ENCODE assay signal across 16 cellular contexts in the genomic region with DNA sequence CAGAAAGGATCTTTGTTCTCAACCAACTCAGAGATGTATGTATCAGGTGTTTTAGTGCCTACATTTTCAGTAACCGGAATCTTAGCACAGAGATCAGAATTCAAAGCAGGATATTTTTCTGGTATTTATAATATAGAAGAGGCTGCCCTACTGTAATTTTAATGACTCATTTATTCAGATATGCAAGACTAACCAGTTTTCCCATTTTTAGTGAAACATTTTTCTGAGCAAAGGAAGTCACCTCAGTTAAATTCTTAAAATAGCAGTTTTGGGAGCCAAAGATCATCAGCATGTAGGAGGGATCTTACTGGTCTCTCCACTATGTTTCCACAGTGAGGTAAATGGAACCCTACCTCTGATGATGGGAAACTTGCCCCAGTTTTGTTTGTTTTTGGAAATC.
"Had no signal": no experiment of that assay in that cellular context is flagged by ENCODE, and none has a peak within 500 bp of the region (broad histone marks: within the 10 kb centered on the region; RNA-seq: fewer than 3 reads in every experiment).

No MANE protein-coding gene starts in this region.

- H3K9me3 Mint-ChIP-seq: activated CD4-positive, alpha-beta T cell treated with anti-CD3 and anti-CD28 coated beads, Interleukin-2, amount 10 ng/mL, durations not matched to agents 7 days and 5 days; endodermal cell; naive thymus-derived CD4-positive, alpha-beta T cell; stimulated activated effector memory CD8-positive, alpha-beta T cell treated with anti-CD3 and anti-CD28 coated beads, Interleukin-12 subunit alpha, Interleukin-12 subunit beta, amount 100 ng/mL, for 72 hours had no signal

- H3K27ac Mint-ChIP-seq: activated CD4-positive, alpha-beta T cell treated with anti-CD3 and anti-CD28 coated beads, Interleukin-2, amount 10 ng/mL, durations not matched to agents 7 days and 5 days; activated naive CD8-positive, alpha-beta T cell; endodermal cell; naive thymus-derived CD4-positive, alpha-beta T cell; stimulated activated effector memory CD8-positive, alpha-beta T cell treated with anti-CD3 and anti-CD28 coated beads, Interleukin-12 subunit alpha, Interleukin-12 subunit beta, amount 100 ng/mL, for 72 hours had no signal

- H3K27me3 ChIP-seq: left lung, upper lobe of right lung had no signal

- ATAC-seq: left lung; mucosa of descending colon; naive thymus-derived CD4-positive, alpha-beta T cell; stimulated activated effector memory CD8-positive, alpha-beta T cell treated with anti-CD3 and anti-CD28 coated beads, Interleukin-12 subunit alpha, Interleukin-12 subunit beta, amount 100 ng/mL, for 72 hours; upper lobe of right lung had no signal

- H3K4me1 ChIP-seq: left lung, upper lobe of right lung had no signal

- DNase-seq: activated CD4-positive, alpha-beta T cell treated with anti-CD3 and anti-CD28 coated beads, Interleukin-2, amount 10 ng/mL, durations not matched to agents 7 days and 5 days; activated CD4-positive, CD25-positive, alpha-beta regulatory T cell; activated CD8-positive, alpha-beta memory T cell treated with anti-CD3 and anti-CD28 coated beads for 24 hours; activated gamma-delta T cell treated with Interleukin-2 at 50 U/mL for 16 hours; endodermal cell; erythroblast; hippocampal formation; kidney; left lung; mucosa of descending colon; naive thymus-derived CD4-positive, alpha-beta T cell; retina; upper lobe of right lung had no signal

- H3K4me3 ChIP-seq: left lung, mucosa of descending colon, thoracic aorta, upper lobe of right lung had no signal

- H3K27me3 Mint-ChIP-seq: activated CD4-positive, alpha-beta T cell treated with anti-CD3 and anti-CD28 coated beads, Interleukin-2, amount 10 ng/mL, durations not matched to agents 7 days and 5 days; activated naive CD8-positive, alpha-beta T cell; naive thymus-derived CD4-positive, alpha-beta T cell had no signal

- H3K27ac ChIP-seq: left lung, thoracic aorta, upper lobe of right lung had no signal

- H3K4me1 Mint-ChIP-seq: endodermal cell; stimulated activated effector memory CD8-positive, alpha-beta T cell treated with anti-CD3 and anti-CD28 coated beads, Interleukin-12 subunit alpha, Interleukin-12 subunit beta, amount 100 ng/mL, for 72 hours had no signal

- H3K4me3 Mint-ChIP-seq: activated CD4-positive, alpha-beta T cell treated with anti-CD3 and anti-CD28 coated beads, Interleukin-2, amount 10 ng/mL, durations not matched to agents 7 days and 5 days; activated naive CD8-positive, alpha-beta T cell; endodermal cell; naive thymus-derived CD4-positive, alpha-beta T cell; stimulated activated effector memory CD8-positive, alpha-beta T cell treated with anti-CD3 and anti-CD28 coated beads, Interleukin-12 subunit alpha, Interleukin-12 subunit beta, amount 100 ng/mL, for 72 hours had no signal

- H3K9me3 ChIP-seq: left lung, mucosa of descending colon, thoracic aorta, upper lobe of right lung had no signal
